In genomic region chr10:117740696-117741222, GRCh38 we compare ENCODE assay signal across 21 cellular contexts.
"Had no signal": no experiment of that assay in that cellular context is flagged by ENCODE, and none has a peak within 500 bp of the region (broad histone marks: within the 10 kb centered on the region; RNA-seq: fewer than 3 reads in every experiment).

No MANE protein-coding gene starts in this region.

- DNase-seq: colonic mucosa; effector memory CD8-positive, alpha-beta T cell; head of caudate nucleus; kidney; natural killer cell; nucleus accumbens; sigmoid colon; stimulated activated CD4-positive, alpha-beta T cell treated with anti-CD3 and anti-CD28 coated beads, Interleukin-2, amount 100 ng/mL, for 24 hours; stimulated activated CD4-positive, alpha-beta T cell treated with anti-CD3 and anti-CD28 coated beads, Interleukin-4, amount 100 ng/mL, for 4 hours; stimulated activated naive CD8-positive, alpha-beta T cell treated with anti-CD3 and anti-CD28 coated beads, Interleukin-15, Interleukin-2, amounts not matched to agents 100 U/mL and 50 U/mL, for 24 hours; substantia nigra; testis; upper lobe of left lung had no signal

- H3K9me3 Mint-ChIP-seq: dendritic cell treated with granulocyte-macrophage colony-stimulating factor and Interleukin-4, amounts not matched to agents 40 ng/mL and 50 ng/mL, for 4 days; effector memory CD8-positive, alpha-beta T cell; memory B cell; natural killer cell; neural crest cell; stimulated activated memory B cell treated with anti-CD40 and anti-IgM and Interleukin-4, amounts not matched to agents 10 μg/mL and 1 μg/mL and 100 μg/mL, for 72 hours had no signal

- H3K27ac ChIP-seq: colonic mucosa, prostate gland, right atrium auricular region, sigmoid colon, testis, tibial nerve, upper lobe of left lung had no signal

- H3K27me3 ChIP-seq: right atrium auricular region, testis, upper lobe of left lung had no signal

- H3K36me3 Mint-ChIP-seq: memory B cell; natural killer cell; stimulated activated memory B cell treated with anti-CD40 and anti-IgM and Interleukin-4, amounts not matched to agents 10 μg/mL and 1 μg/mL and 100 μg/mL, for 72 hours had no signal

- H3K36me3 ChIP-seq: colonic mucosa, prostate gland, right atrium auricular region, sigmoid colon, tibial nerve, upper lobe of left lung had no signal

- H3K27ac Mint-ChIP-seq: dendritic cell treated with granulocyte-macrophage colony-stimulating factor and Interleukin-4, amounts not matched to agents 40 ng/mL and 50 ng/mL, for 4 days; effector memory CD8-positive, alpha-beta T cell; memory B cell; natural killer cell; stimulated activated memory B cell treated with anti-CD40 and anti-IgM and Interleukin-4, amounts not matched to agents 10 μg/mL and 1 μg/mL and 100 μg/mL, for 72 hours had no signal

- H3K4me1 ChIP-seq: colonic mucosa, prostate gland, right atrium auricular region, sigmoid colon, testis, tibial nerve, upper lobe of left lung had no signal

- H3K4me3 ChIP-seq: colonic mucosa, lung, prostate gland, right atrium auricular region, sigmoid colon, testis, tibial nerve, upper lobe of left lung had no signal

- H3K9me3 ChIP-seq: colonic mucosa, prostate gland, right atrium auricular region, sigmoid colon, testis, tibial nerve, upper lobe of left lung had no signal

- H3K4me1 Mint-ChIP-seq: memory B cell; natural killer cell; neural crest cell; stimulated activated memory B cell treated with anti-CD40 and anti-IgM and Interleukin-4, amounts not matched to agents 10 μg/mL and 1 μg/mL and 100 μg/mL, for 72 hours had no signal

- H3K4me3 Mint-ChIP-seq: dendritic cell treated with granulocyte-macrophage colony-stimulating factor and Interleukin-4, amounts not matched to agents 40 ng/mL and 50 ng/mL, for 4 days; effector memory CD8-positive, alpha-beta T cell; memory B cell; natural killer cell; neural crest cell; stimulated activated memory B cell treated with anti-CD40 and anti-IgM and Interleukin-4, amounts not matched to agents 10 μg/mL and 1 μg/mL and 100 μg/mL, for 72 hours had no signal
